Comparison of ENCODE assay signal across 16 cellular contexts in genomic region chr20:6026051-6026450, GRCh38. TPM values are rescaled to one million over a fixed set of nuclear protein-coding genes. Genes with fewer than 3 reads are reported as not detected.
DNase-seq lines count a peak whose midpoint lies in the region; ATAC-seq and TF ChIP-seq lines count a peak whose summit lies in the region.
"Had no signal": no experiment of that assay in that cellular context is flagged by ENCODE, and none has a peak within 500 bp of the region (broad histone marks: within the 10 kb centered on the region; RNA-seq: fewer than 3 reads in every experiment).

No MANE protein-coding gene starts in this region.

- H3K36me3 ChIP-seq in CD8-positive, alpha-beta T cell (ENCODE audit: insufficient read depth, low read length) = no peaks in the 10 kb centered on the region
- H3K36me3 ChIP-seq in left ventricle myocardium inferior = peaks cover 30% of the 10 kb centered on the region

- no peak for TF ChIP-seq CTCF in CD8-positive, alpha-beta T cell (IDR thresholded peaks at IDR 0.05)
- TF ChIP-seq CTCF in activated CD8-positive, alpha-beta T cell treated with anti-CD3 and anti-CD28 coated beads for 36 hours (IDR thresholded peaks at IDR 0.05) = no peak
- no peak for TF ChIP-seq CTCF in left ventricle myocardium inferior (IDR thresholded peaks at IDR 0.05; ENCODE audit: borderline replicate concordance)

- peak; percentile 62 for ATAC-seq in CD8-positive, alpha-beta T cell
- peak; percentile 53 for ATAC-seq in activated CD8-positive, alpha-beta T cell treated with anti-CD3 and anti-CD28 coated beads for 36 hours
- ATAC-seq in HG03457 (IDR thresholded peaks at IDR 0.05; ENCODE audit: unreplicated experiment) = no peak
- ATAC-seq: left colon, right lobe of liver had no signal

- POLR2A ChIA-PET in CD8-positive, alpha-beta T cell (lab: Charles Lee) = no interaction called here
- POLR2A ChIA-PET in activated CD8-positive, alpha-beta T cell treated with anti-CD3 and anti-CD28 coated beads for 36 hours (lab: Charles Lee) = interaction anchor here (0.6 kb wide), 1 partner anchor 908 kb away, joined by 3 read pairs; no protein-coding TSS in a partner anchor

- no peaks in the 10 kb centered on the region for H3K9me3 ChIP-seq in CD8-positive, alpha-beta T cell (ENCODE audit: low read length)
- H3K9me3 ChIP-seq in left ventricle myocardium inferior (replicated peaks) = peaks cover 7% of the 10 kb centered on the region
- H3K9me3 ChIP-seq: right lobe of liver had no signal

- no peak overlapping the region for H3K4me3 Mint-ChIP-seq in CD8-positive, alpha-beta T cell
- no peak overlapping the region for H3K4me3 Mint-ChIP-seq in activated CD8-positive, alpha-beta T cell treated with anti-CD3 and anti-CD28 coated beads for 36 hours
- H3K4me3 Mint-ChIP-seq: CD4-positive, CD25-positive, alpha-beta regulatory T cell; nephron progenitor cell had no signal

- H3K27ac Mint-ChIP-seq in CD8-positive, alpha-beta T cell = peak overlapping the region; percentile 76
- peak overlapping the region; percentile 17 for H3K27ac Mint-ChIP-seq in activated CD8-positive, alpha-beta T cell treated with anti-CD3 and anti-CD28 coated beads for 36 hours
- H3K27ac Mint-ChIP-seq: nephron progenitor cell had no signal

- no peak overlapping the region for H3K4me3 ChIP-seq in CD8-positive, alpha-beta T cell (ENCODE audit: low read depth, low read length)
- no peak overlapping the region for H3K4me3 ChIP-seq in left ventricle myocardium inferior
- H3K4me3 ChIP-seq: right lobe of liver had no signal

- CTCF ChIA-PET in CD8-positive, alpha-beta T cell (lab: Charles Lee) = no interaction called here
- CTCF ChIA-PET in activated CD8-positive, alpha-beta T cell treated with anti-CD3 and anti-CD28 coated beads for 36 hours (lab: Charles Lee) = no interaction called here

- peaks cover 13% of the 10 kb centered on the region for H3K4me1 ChIP-seq in CD8-positive, alpha-beta T cell (ENCODE audit: insufficient read depth, low read length)
- H3K4me1 ChIP-seq in left ventricle myocardium inferior = peaks cover 43% of the 10 kb centered on the region
- H3K4me1 ChIP-seq: right lobe of liver had no signal

- peak in 1 of 7 experiments; percentile 39 for DNase-seq in CD8-positive, alpha-beta T cell
- peak; percentile 18 for DNase-seq in H4 (ENCODE audit: low spot score)
- DNase-seq in activated CD8-positive, alpha-beta T cell treated with anti-CD3 and anti-CD28 coated beads for 36 hours = peak; percentile 37
- DNase-seq in left ventricle myocardium inferior = no peak
- no peak for DNase-seq in hypothalamus (lab: John Stamatoyannopoulos, UW)
- no peak for DNase-seq in CD1c-positive myeloid dendritic cell (ENCODE audit: extremely low spot score)
- DNase-seq: CD4-positive, CD25-positive, alpha-beta regulatory T cell; effector CD4-positive, alpha-beta T cell; Karpas-422; left colon; NCI-H774; nephron progenitor cell; right lobe of liver; SIG-M5; T1000 had no signal

- H3K4me1 Mint-ChIP-seq in CD8-positive, alpha-beta T cell (ENCODE audit: low read depth) = peaks cover 43% of the 10 kb centered on the region
- H3K4me1 Mint-ChIP-seq in activated CD8-positive, alpha-beta T cell treated with anti-CD3 and anti-CD28 coated beads for 36 hours (ENCODE audit: low read depth) = peaks cover 40% of the 10 kb centered on the region
- H3K4me1 Mint-ChIP-seq: nephron progenitor cell had no signal

- H3K27me3 ChIP-seq in CD8-positive, alpha-beta T cell (ENCODE audit: insufficient read depth, low read length) = no peaks in the 10 kb centered on the region
- no peaks in the 10 kb centered on the region for H3K27me3 ChIP-seq in left ventricle myocardium inferior (ENCODE audit: low read depth)
- H3K27me3 ChIP-seq: right lobe of liver had no signal

- no peaks in the 10 kb centered on the region for H3K27me3 Mint-ChIP-seq in CD8-positive, alpha-beta T cell (ENCODE audit: low read depth)
- H3K27me3 Mint-ChIP-seq in activated CD8-positive, alpha-beta T cell treated with anti-CD3 and anti-CD28 coated beads for 36 hours = no peaks in the 10 kb centered on the region
- H3K27me3 Mint-ChIP-seq: CD4-positive, CD25-positive, alpha-beta regulatory T cell had no signal

- peaks cover 56% of the 10 kb centered on the region for H3K36me3 Mint-ChIP-seq in CD8-positive, alpha-beta T cell
- peaks cover 54% of the 10 kb centered on the region for H3K36me3 Mint-ChIP-seq in activated CD8-positive, alpha-beta T cell treated with anti-CD3 and anti-CD28 coated beads for 36 hours (ENCODE audit: low read depth)

- H3K9me3 Mint-ChIP-seq in CD8-positive, alpha-beta T cell = peaks cover 7% of the 10 kb centered on the region
- no peaks in the 10 kb centered on the region for H3K9me3 Mint-ChIP-seq in activated CD8-positive, alpha-beta T cell treated with anti-CD3 and anti-CD28 coated beads for 36 hours

- no peak overlapping the region for H3K27ac ChIP-seq in CD8-positive, alpha-beta T cell (ENCODE audit: low read depth, low read length)
- H3K27ac ChIP-seq in left ventricle myocardium inferior (replicated peaks) = peak overlapping the region; percentile 25
- H3K27ac ChIP-seq: right lobe of liver had no signal

- intact Hi-C loops in CD8-positive, alpha-beta T cell (cut with DNase I, micrococcal nuclease) = no loop called here
- intact Hi-C loops in activated CD8-positive, alpha-beta T cell treated with anti-CD3 and anti-CD28 coated beads for 36 hours (cut with micrococcal nuclease) = no loop called here
- intact Hi-C loops in left ventricle myocardium inferior (cut with micrococcal nuclease) = no loop called here

RNA-seq across cellular contexts. Expression of gene CRLS1, which starts 20.1 kb away (rescaled TPM):
- 10 to 100 TPM in 1 of 2 experiments, 1 to 10 TPM in 1; 7.4 to 11.2 TPM for total RNA-seq in CD8-positive, alpha-beta T cell
- 53.5 and 74.6 TPM in 2 replicates for total RNA-seq in H4 (2014; rRNA removed; shearing (Covaris generic))
- 10 to 100 TPM; 52.1 to 54.8 TPM for total RNA-seq in activated CD8-positive, alpha-beta T cell treated with anti-CD3 and anti-CD28 coated beads for 36 hours
- 87.3 TPM for total RNA-seq in left ventricle myocardium inferior

RNA-seq across cellular contexts. Expression of gene LRRN4, which starts 27.8 kb away (rescaled TPM):
- not detected for total RNA-seq in CD8-positive, alpha-beta T cell
- not detected in 2 replicates for total RNA-seq in H4 (2014; rRNA removed; shearing (Covaris generic))
- not detected for total RNA-seq in activated CD8-positive, alpha-beta T cell treated with anti-CD3 and anti-CD28 coated beads for 36 hours
- 0.08 TPM for total RNA-seq in left ventricle myocardium inferior
- total RNA-seq: CD4-positive, CD25-positive, alpha-beta regulatory T cell; left colon had no signal

Comparison
In these comparisons a context has a peak if more than half of its experiments do, and no peak if none do; other contexts are left out.
1. DNase-seq: peak in H4 (single experiment) and activated CD8-positive, alpha-beta T cell treated with anti-CD3 and anti-CD28 coated beads for 36 hours (single experiment); none in left ventricle myocardium inferior (single experiment), hypothalamus (0 of 51) and CD1c-positive myeloid dendritic cell (single experiment).